In the genomic region with DNA sequence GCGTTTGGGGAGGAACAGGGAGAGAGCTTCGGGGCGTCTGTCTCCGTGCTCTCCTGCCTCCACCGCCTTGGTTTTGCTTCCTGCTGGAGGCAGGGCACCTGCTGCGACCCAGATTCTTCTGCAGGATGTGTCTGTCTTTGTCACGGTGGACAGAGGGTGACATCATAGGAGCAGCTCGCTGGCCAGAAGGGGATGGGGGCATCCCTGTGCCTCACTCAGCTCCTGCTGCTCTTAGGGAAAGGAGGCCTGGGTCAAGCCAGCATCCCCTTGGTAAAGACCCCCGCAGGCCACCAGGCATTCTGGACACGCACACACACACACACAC, we compare ENCODE assay signal across 24 cellular contexts. TPM values are rescaled to one million over a fixed set of nuclear protein-coding genes. Genes with fewer than 3 reads are reported as not detected.
DNase-seq lines count a peak whose midpoint lies in the region; ATAC-seq, FAIRE-seq and TF ChIP-seq lines count a peak whose summit lies in the region.
"Had no signal": no experiment of that assay in that cellular context is flagged by ENCODE, and none has a peak within 500 bp of the region (broad histone marks: within the 10 kb centered on the region; RNA-seq: fewer than 3 reads in every experiment).

No MANE protein-coding gene starts in this region.

- H3K9ac ChIP-seq in IMR-90 (ENCODE audit: low read depth, low read length) (no peak overlapping the region), H1 (replicated peaks in 1 of 4; ENCODE audit: extremely low read depth in 1 of 4, low read depth in 3 of 4, low read length in 3 of 4) (no peak overlapping the region)

- H3K4me1 Mint-ChIP-seq in CD4-positive, alpha-beta memory T cell, result peaks cover 11 to 19% (median 13%) of the 10 kb centered on the region in 4 donors
- no peaks in the 10 kb centered on the region for H3K4me1 Mint-ChIP-seq in chondrocyte (ENCODE audit: low read depth)

- H2AFZ ChIP-seq in IMR-90 (replicated peaks; ENCODE audit: low read length, poor library complexity) (peak overlapping the region; percentile 39), H1 (ENCODE audit: low read length) (no peak overlapping the region)

- H2AK5ac ChIP-seq in IMR-90 (ENCODE audit: low read depth, low read length) (0 out of 2 replicates have a peak overlapping the region, but pooled peaks have one; percentile 3), H1 (ENCODE audit: low read depth, low read length) (no peak overlapping the region)

- peak overlapping the region in 1 of 8 donors; percentile 39 for H3K4me3 Mint-ChIP-seq in CD4-positive, alpha-beta memory T cell
- no peak overlapping the region for H3K4me3 Mint-ChIP-seq in chondrocyte (ENCODE audit: unreplicated experiment)

- CTCF ChIA-PET in CD4-positive, alpha-beta memory T cell (lab: Charles Lee; ENCODE audit: partially characterized antibody), result interaction anchor here (5.0 kb wide), 1 partner anchor 9 kb away, joined by 39 read pairs; no protein-coding TSS in a partner anchor
- CTCF ChIA-PET in IMR-90 (lab: Yijun Ruan, JAX), result no interaction called here
- CTCF ChIA-PET in H1 (lab: Charles Lee; ENCODE audit: partially characterized antibody), result interaction anchor here (0.6 to 6.1 kb wide), 8 partner anchors 10 to 373 kb away, joined by 3 to 43 read pairs (median 3); no protein-coding TSS in a partner anchor

- H2BK5ac ChIP-seq in IMR-90 (ENCODE audit: low read depth, low read length, poor library complexity, severe bottlenecking), result no peak overlapping the region
- 0 out of 2 replicates have a peak overlapping the region, but pooled peaks have one; percentile 16 for H2BK5ac ChIP-seq in H1 (ENCODE audit: low read depth, low read length)

- H2BK15ac ChIP-seq in IMR-90 (ENCODE audit: low read depth, low read length), result no peak overlapping the region
- no peak overlapping the region for H2BK15ac ChIP-seq in H1 (ENCODE audit: low read length)

- dilution Hi-C loops in IMR-90 (cut with HindIII; ENCODE audit: low sequenced_read_pairs, unreplicated experiment), result no loop called here

- DNase-seq in CD4-positive, alpha-beta memory T cell, result no peak
- DNase-seq in IMR-90, result peak; percentile 10
- no peak for DNase-seq in H1 (ENCODE audit: low read depth in 1 of 2, low spot score in 2 of 2)
- DNase-seq in lung microvascular endothelial cell (ENCODE audit: low read depth in 2 of 2), result peak; percentile 21 to 26
- DNase-seq in chondrocyte (ENCODE audit: low spot score), result no peak
- no peak for DNase-seq in SW480 (ENCODE audit: low spot score)
- no peak for DNase-seq in pancreas
- DNase-seq: activated CD4-positive, alpha-beta T cell treated with anti-CD3 and anti-CD28 coated beads, Interleukin-2, amount 50 U/mL, for 1 hour; activated CD8-positive, alpha-beta memory T cell treated with anti-CD3 and anti-CD28 coated beads, Interleukin-2, amount 50 U/mL, for 48 hours; activated gamma-delta T cell treated with Interleukin-2 at 50 U/mL for 16 hours; amniotic stem cell; central memory CD4-positive, alpha-beta T cell; Kasumi-1; kidney glomerular epithelial cell; NCI-H226; NK-92 treated with Interleukin-12 subunit alpha and Interleukin-12 subunit beta, amount 100 ng/mL, for 24 hours; nucleus accumbens; stimulated activated CD4-positive, alpha-beta T cell treated with anti-CD3 and anti-CD28 coated beads, Interleukin-4, amount 100 ng/mL, for 24 hours; SW 1271; uterus had no signal

- no peak for FAIRE-seq in H1 (lab: Jason Lieb, UNC)
- FAIRE-seq in pancreas (lab: Jason Lieb, UNC), result no peak
- FAIRE-seq: RCC 7860 had no signal

- in situ Hi-C loops in IMR-90 (cut with MboI; ENCODE audit: low sequenced_read_pairs), result no loop called here

- H3K79me2 ChIP-seq in H1 (ENCODE audit: control insufficient read depth in 1 of 2, insufficient read depth in 2 of 2, low read length in 2 of 2), result no peaks in the 10 kb centered on the region

- no peaks in the 10 kb centered on the region for H3K9me3 ChIP-seq in CD4-positive, alpha-beta memory T cell (ENCODE audit: control insufficient read depth in 1 of 2, low read length in 2 of 2)
- H3K9me3 ChIP-seq in IMR-90 (ENCODE audit: control insufficient read depth, insufficient read depth, low read length) (no peaks in the 10 kb centered on the region), H1 (ENCODE audit: insufficient read depth in 2 of 2, low read depth in 1 of 2, low read length in 1 of 2) (no peaks in the 10 kb centered on the region), pancreas (no peaks in the 10 kb centered on the region)
- H3K9me3 ChIP-seq: uterus had no signal

- H3K23me2 ChIP-seq in H1 (ENCODE audit: low read depth, low read length), result no peaks in the 10 kb centered on the region

- TF ChIP-seq POLR2A in IMR-90 (IDR thresholded peaks at IDR 0.05; ENCODE audit: low read depth, low read length) (no peak), H1 (IDR thresholded peaks at IDR 0.05; ENCODE audit: control extremely low read depth in 1 of 2, low read depth in 2 of 2, low read length in 2 of 2) (no peak)

- peaks cover 16% of the 10 kb centered on the region for H3K36me3 ChIP-seq in CD4-positive, alpha-beta memory T cell (ENCODE audit: insufficient read depth, low read length)
- peaks cover 28% of the 10 kb centered on the region for H3K36me3 ChIP-seq in IMR-90 (ENCODE audit: control insufficient read depth, insufficient read depth, low read length)
- peaks cover 2 to 18% (median 13%) of the 10 kb centered on the region in 4 experiments; a peak in 5 of 8 replicates for H3K36me3 ChIP-seq in H1 (ENCODE audit: control insufficient read depth in 2 of 4, insufficient read depth in 4 of 4, low read length in 3 of 4)
- peaks cover 0 to 16% (median 14%) of the 10 kb centered on the region in 3 donors for H3K36me3 ChIP-seq in pancreas
- H3K36me3 ChIP-seq: uterus had no signal

- H3K56ac ChIP-seq in IMR-90 (ENCODE audit: extremely low read depth, insufficient read depth, low read length) (no peak overlapping the region), H1 (replicated peaks; ENCODE audit: insufficient read length, low read depth, low read length) (no peak overlapping the region)

- H3K36me3 Mint-ChIP-seq in CD4-positive, alpha-beta memory T cell, result peaks cover 23 to 34% of the 10 kb centered on the region in 2 donors
- peaks cover 22% of the 10 kb centered on the region for H3K36me3 Mint-ChIP-seq in chondrocyte (ENCODE audit: low read depth)

- no peak overlapping the region for H3K27ac ChIP-seq in CD4-positive, alpha-beta memory T cell (ENCODE audit: low read depth, low read length)
- H3K27ac ChIP-seq in IMR-90 (ENCODE audit: insufficient read depth, low read length), result no peak overlapping the region
- no peak overlapping the region for H3K27ac ChIP-seq in H1 (ENCODE audit: low read depth, low read length)
- H3K27ac ChIP-seq in pancreas, result no peak overlapping the region
- H3K27ac ChIP-seq: skin epidermis, uterus had no signal

- no peak overlapping the region for H4K5ac ChIP-seq in IMR-90 (ENCODE audit: low read depth, low read length)
- H4K5ac ChIP-seq in H1 (ENCODE audit: insufficient read length, low read depth, low read length), result no peak overlapping the region

- H3K14ac ChIP-seq in IMR-90 (replicated peaks; ENCODE audit: low read depth, low read length) (no peak overlapping the region), H1 (ENCODE audit: insufficient read length) (no peak overlapping the region)

- H2BK20ac ChIP-seq in IMR-90 (ENCODE audit: low read depth, low read length), result no peak overlapping the region
- H2BK20ac ChIP-seq in H1 (ENCODE audit: low read length), result no peak overlapping the region

- H3K9me3 Mint-ChIP-seq in CD4-positive, alpha-beta memory T cell, result peaks cover 0 to 5% (median 1%) of the 10 kb centered on the region in 8 donors
- H3K9me3 Mint-ChIP-seq in chondrocyte (ENCODE audit: low read depth), result no peaks in the 10 kb centered on the region

- H3K4ac ChIP-seq in IMR-90 (ENCODE audit: low read depth, low read length), result no peak overlapping the region
- peak overlapping the region; percentile 53 for H3K4ac ChIP-seq in H1 (replicated peaks; ENCODE audit: insufficient read length, low read depth, low read length)

- peak overlapping the region in 4 of 7 donors; percentile 13 to 57 (median 22) for H3K27ac Mint-ChIP-seq in CD4-positive, alpha-beta memory T cell
- H3K27ac Mint-ChIP-seq in chondrocyte (ENCODE audit: unreplicated experiment), result no peak overlapping the region

- TF ChIP-seq CTCF in IMR-90 (conservative IDR thresholded peaks at IDR 0.05; ENCODE audit: low read depth, low read length) (no peak), H1 (IDR thresholded peaks at IDR 0.05; ENCODE audit: control extremely low read depth in 1 of 3, insufficient read depth in 1 of 3, low read depth in 1 of 3, low read length in 3 of 3) (no peak), chondrocyte (IDR thresholded peaks at IDR 0.05) (no peak), pancreas (IDR thresholded peaks at IDR 0.05) (no peak)

- H2BK120ac ChIP-seq in IMR-90 (ENCODE audit: low read depth, low read length) (no peak overlapping the region), H1 (replicated peaks; ENCODE audit: low read depth, low read length) (no peak overlapping the region)

- H4K8ac ChIP-seq in IMR-90 (ENCODE audit: low read depth in 2 of 2, low read length in 2 of 2) (no peak overlapping the region), H1 (ENCODE audit: extremely low read depth, insufficient read depth, low read length) (no peak overlapping the region)

- H4K91ac ChIP-seq in IMR-90 (ENCODE audit: insufficient read depth, low read depth, low read length) (no peak overlapping the region), H1 (replicated peaks; ENCODE audit: insufficient read length, low read length) (no peak overlapping the region)

- H4K20me1 ChIP-seq in IMR-90 (ENCODE audit: insufficient read depth, low read length) (peaks cover 9% of the 10 kb centered on the region; the same call in 1 of the 2 replicates), H1 (replicated peaks in 1 of 2; ENCODE audit: control insufficient read depth in 1 of 2, insufficient read depth in 2 of 2, low read length in 2 of 2) (peaks cover 0 to 8% of the 10 kb centered on the region in 2 experiments)

- POLR2A ChIA-PET in CD4-positive, alpha-beta memory T cell (lab: Charles Lee; ENCODE audit: partially characterized antibody), result interaction anchor here (0.7 to 2.5 kb wide), 5 partner anchors 9 to 147 kb away, joined by 3 to 10 read pairs (median 3); no protein-coding TSS in a partner anchor
- POLR2A ChIA-PET in IMR-90 (lab: Charles Lee; ENCODE audit: unreplicated experiment), result no interaction called here
- POLR2A ChIA-PET in H1 (lab: Charles Lee; ENCODE audit: partially characterized antibody), result interaction anchor here (0.7 to 1.5 kb wide), 3 partner anchors 12 to 25 kb away, joined by 3 to 4 read pairs (median 4); a partner anchor contains a TSS

- ATAC-seq in IMR-90 (ENCODE audit: low read depth) (peak; percentile 28; the same call in 1 of the 2 replicates), HG02642 (IDR thresholded peaks at IDR 0.05; ENCODE audit: poor library complexity, unreplicated experiment) (no peak), pancreas (no peak)
- ATAC-seq: HCT116 had no signal

- H3K23ac ChIP-seq in IMR-90 (ENCODE audit: low read depth, low read length) (no peak overlapping the region), H1 (ENCODE audit: insufficient read length) (no peak overlapping the region)

- H3K27me3 Mint-ChIP-seq in CD4-positive, alpha-beta memory T cell, result no peaks in the 10 kb centered on the region
- no peaks in the 10 kb centered on the region for H3K27me3 Mint-ChIP-seq in chondrocyte (ENCODE audit: low read depth)

- no peaks in the 10 kb centered on the region; the same call in 1 of the 2 replicates for H3K9me1 ChIP-seq in IMR-90 (ENCODE audit: insufficient read depth, low read length)

- H3K4me2 ChIP-seq in IMR-90 (ENCODE audit: low read depth, low read length) (no peak overlapping the region), H1 (ENCODE audit: insufficient read depth in 1 of 2, low read depth in 2 of 2, low read length in 2 of 2) (no peak overlapping the region)

- H3K18ac ChIP-seq in IMR-90 (ENCODE audit: low read depth, low read length), result no peak overlapping the region
- no peak overlapping the region for H3K18ac ChIP-seq in H1 (ENCODE audit: extremely low read depth, low read length)

- H2AK9ac ChIP-seq in IMR-90 (replicated peaks; ENCODE audit: low read depth, low read length, poor library complexity), result peak overlapping the region; percentile 45

- peaks cover 11% of the 10 kb centered on the region for H3K4me1 ChIP-seq in CD4-positive, alpha-beta memory T cell (ENCODE audit: insufficient read depth, low read length)
- peaks cover 4% of the 10 kb centered on the region; the same call in 1 of the 2 replicates for H3K4me1 ChIP-seq in IMR-90 (ENCODE audit: control insufficient read depth, insufficient read depth, low read length)
- H3K4me1 ChIP-seq in H1 (replicated peaks in 1 of 4; ENCODE audit: control insufficient read depth in 3 of 4, insufficient read depth in 4 of 4, low read length in 3 of 4), result peaks cover 0 to 5% (median 0%) of the 10 kb centered on the region in 4 experiments; a peak in 2 of 7 replicates
- H3K4me1 ChIP-seq in pancreas, result no peaks in the 10 kb centered on the region
- H3K4me1 ChIP-seq: uterus had no signal

- TF ChIP-seq EP300 in H1 (IDR thresholded peaks at IDR 0.05; ENCODE audit: borderline replicate concordance in 1 of 2, low read depth in 2 of 2, low read length in 2 of 2), result no peak

- no peak overlapping the region for H3K4me3 ChIP-seq in CD4-positive, alpha-beta memory T cell (ENCODE audit: low read length in 2 of 2)
- H3K4me3 ChIP-seq in IMR-90 (ENCODE audit: insufficient read depth, low read depth, low read length), result no peak overlapping the region
- no peak overlapping the region for H3K4me3 ChIP-seq in H1 (ENCODE audit: extremely low read depth in 1 of 4, insufficient read depth in 2 of 4, low read depth in 3 of 4, low read length in 4 of 4)
- H3K4me3 ChIP-seq in pancreas, result no peak overlapping the region
- H3K4me3 ChIP-seq: skin epidermis, uterus had no signal

- BruUV-seq in IMR-90 (replicated peaks; lab: Mats Ljungman, UMichigan), result no TSS peak

- TF ChIP-seq RAD21 in IMR-90 (IDR thresholded peaks at IDR 0.05; ENCODE audit: low read length) (no peak), H1 (IDR thresholded peaks at IDR 0.05 in 1 of 2, conservative IDR thresholded peaks at IDR 0.05 in 1 of 2; ENCODE audit: low read depth in 2 of 2, low read length in 2 of 2) (no peak)

- WGBS in IMR-90 (ENCODE audit: extremely low coverage in 2 of 2, insufficient read length in 1 of 2), 2 experiments, result no CpG with 5 or more reads among the region's 10 CpGs
- WGBS in H1 (ENCODE audit: extremely low coverage in 1 of 2, insufficient coverage in 1 of 2, insufficient read length in 1 of 2, insufficient replicate concordance in 2 of 2, low coverage in 1 of 2, low lambda C conversion rate in 2 of 2, missing lambda C conversion rate in 1 of 2), 2 experiments, result 84% methylated on average over 10 of the region's 10 CpGs; no CpG with 5 or more reads in 1 of the 2 experiments
- WGBS in pancreas, 2 donors, result 37 to 42% methylated on average over 10 of the region's 10 CpGs

- no peaks in the 10 kb centered on the region for H3K27me3 ChIP-seq in CD4-positive, alpha-beta memory T cell (ENCODE audit: insufficient read depth, low read length)
- H3K27me3 ChIP-seq in IMR-90 (ENCODE audit: control insufficient read depth, insufficient read depth, low read length) (no peaks in the 10 kb centered on the region), H1 (replicated peaks in 1 of 4; ENCODE audit: control insufficient read depth in 3 of 4, extremely low read depth in 1 of 4, insufficient read depth in 3 of 4, low read length in 3 of 4) (no peaks in the 10 kb centered on the region), pancreas (no peaks in the 10 kb centered on the region)
- H3K27me3 ChIP-seq: uterus had no signal

- intact Hi-C loops in CD4-positive, alpha-beta memory T cell (cut with micrococcal nuclease), result no loop called here
- intact Hi-C loops in IMR-90 (cut with micrococcal nuclease), result no loop called here
- intact Hi-C loops in pancreas (cut with DNase I), result no loop called here

- H2BK12ac ChIP-seq in H1 (ENCODE audit: low read depth, low read length), result no peak overlapping the region

- peaks cover 0 to 5% of the 10 kb centered on the region in 2 experiments; a peak in 2 of 4 replicates for H3K79me1 ChIP-seq in IMR-90 (ENCODE audit: low read depth in 1 of 2, low read length in 2 of 2)
- peaks cover 2% of the 10 kb centered on the region; the same call in 1 of the 2 replicates for H3K79me1 ChIP-seq in H1 (ENCODE audit: low read depth, low read length)

RNA-seq across cellular contexts. Expression of a gene that starts 16.1 kb away (rescaled TPM):
- under 1 TPM; 0.35 to 0.64 TPM for total RNA-seq in CD4-positive, alpha-beta memory T cell
- not detected for polyA plus RNA-seq in CD4-positive, alpha-beta memory T cell
- total RNA-seq in IMR-90 (2012; rRNA removed) (0.36 and 0.56 TPM in 2 replicates), lung microvascular endothelial cell (under 0.01 TPM in 1 of 2 replicates, not detected in the other), chondrocyte (1.0 to 1.8 TPM (median 1.7 TPM) in 3 replicates), pancreas (under 1 TPM; 0.12 to 0.42 (median 0.23) TPM)
- polyA plus RNA-seq in IMR-90 (2012; rRNA removed) (5.7 and 7.4 TPM in 2 replicates), H1 (2011; rRNA removed) (13.9 and 26.8 TPM in 2 replicates), pancreas (under 1 TPM; 0.46 to 0.49 TPM)
- polyA plus RNA-seq in IMR-90 (2012; cell fraction: cytosol; rRNA removed), result 6.7 and 7.2 TPM in 2 replicates
- polyA plus RNA-seq in IMR-90 (2012; cell fraction: nucleus; rRNA removed; ENCODE audit: low replicate concordance), result 6.1 and 23.6 TPM in 2 replicates
- 9.0 and 9.9 TPM in 2 replicates for total RNA-seq in H1 (2021; fragmentation: NEBNext Ultra II Directional; extraction: Animal tissue kit (Norgen Biotek cat#: 25700))
- polyA plus RNA-seq in H1 (2011; cell fraction: cytosol; rRNA removed), result 17.3 TPM
- polyA plus RNA-seq in H1 (2011; cell fraction: nucleus; rRNA removed), result 27.9 TPM
- 7.4 to 12.8 TPM (median 11.3 TPM) in 4 replicates for polyA plus RNA-seq in H1 (2012, experiment 1 of 2)
- 9.8 TPM for polyA plus RNA-seq in H1 (2012, experiment 2 of 2)
- polyA plus RNA-seq in H1 (2013, experiment 1 of 2), result 6.6 TPM
- 5.8 TPM for polyA plus RNA-seq in H1 (2013, experiment 2 of 2)
- polyA minus RNA-seq in H1 (2011; rRNA and poly(A)+ RNA removed), result 2.4 and 4.5 TPM in 2 replicates
- 9.7 TPM for polyA minus RNA-seq in H1 (2011; cell fraction: cytosol; rRNA and poly(A)+ RNA removed)
- polyA minus RNA-seq in H1 (2011; cell fraction: nucleus; rRNA and poly(A)+ RNA removed), result 9.2 TPM
- total RNA-seq: uterus had no signal

RNA-seq across cellular contexts. Expression of a gene that starts 44.9 kb away (rescaled TPM):
- total RNA-seq in CD4-positive, alpha-beta memory T cell, result 10 to 100 TPM; 34.1 to 36.0 TPM
- polyA plus RNA-seq in CD4-positive, alpha-beta memory T cell, result 100 to 1,000 TPM; 112 to 133 TPM
- total RNA-seq in IMR-90 (2012; rRNA removed) (9.2 and 10.6 TPM in 2 replicates), lung microvascular endothelial cell (29.0 and 29.6 TPM in 2 replicates), chondrocyte (35.8 to 37.6 TPM (median 37.3 TPM) in 3 replicates), pancreas (10 to 100 TPM; 11.9 to 17.8 (median 13.6) TPM)
- polyA plus RNA-seq in IMR-90 (2012; rRNA removed) (25.7 and 48.9 TPM in 2 replicates), H1 (2011; rRNA removed) (152 and 209 TPM in 2 replicates), pancreas (1 to 10 TPM; 3.4 to 6.0 TPM)
- polyA plus RNA-seq in IMR-90 (2012; cell fraction: cytosol; rRNA removed), result 61.5 and 62.1 TPM in 2 replicates
- polyA plus RNA-seq in IMR-90 (2012; cell fraction: nucleus; rRNA removed; ENCODE audit: low replicate concordance), result 7.7 and 30.6 TPM in 2 replicates
- total RNA-seq in H1 (2021; fragmentation: NEBNext Ultra II Directional; extraction: Animal tissue kit (Norgen Biotek cat#: 25700)), result 57.5 and 61.7 TPM in 2 replicates
- 87.1 TPM for polyA plus RNA-seq in H1 (2011; cell fraction: cytosol; rRNA removed)
- polyA plus RNA-seq in H1 (2011; cell fraction: nucleus; rRNA removed), result 85.1 TPM
- polyA plus RNA-seq in H1 (2012, experiment 1 of 2), result 19.0 to 57.5 TPM (median 50.3 TPM) in 4 replicates
- polyA plus RNA-seq in H1 (2012, experiment 2 of 2), result 55.3 TPM
- 61.7 TPM for polyA plus RNA-seq in H1 (2013, experiment 1 of 2)
- 60.3 TPM for polyA plus RNA-seq in H1 (2013, experiment 2 of 2)
- polyA minus RNA-seq in H1 (2011; rRNA and poly(A)+ RNA removed), result 2.0 and 2.2 TPM in 2 replicates
- polyA minus RNA-seq in H1 (2011; cell fraction: cytosol; rRNA and poly(A)+ RNA removed), result 19.2 TPM
- 26.7 TPM for polyA minus RNA-seq in H1 (2011; cell fraction: nucleus; rRNA and poly(A)+ RNA removed)

Comparison
In these comparisons a context has a peak if more than half of its experiments do, and no peak if none do; other contexts are left out.
1. DNase-seq: peak in IMR-90 (single experiment) and lung microvascular endothelial cell (2 of 2); none in CD4-positive, alpha-beta memory T cell (0 of 5), H1 (0 of 2), chondrocyte (single experiment), SW480 (single experiment) and pancreas (0 of 6).